ENCODE assay signal across 8 cellular contexts in genomic region chr6:166005846-166006592, GRCh38.
DNase-seq lines count a peak whose midpoint lies in the region; ATAC-seq, FAIRE-seq and TF ChIP-seq lines count a peak whose summit lies in the region.

No MANE protein-coding gene starts in this region.

- H3K4me1 ChIP-seq in BE2C (peaks cover 7% of the 10 kb centered on the region), esophagus squamous epithelium (peaks cover 0 to 45% (median 3%) of the 10 kb centered on the region in 3 donors)

- DNase-seq in BE2C (peak; percentile 70), NCI-H226 (peak; percentile 52), esophagus squamous epithelium (lab: John Stamatoyannopoulos, UW) (no peak), neural crest cell (ENCODE audit: low read depth, low spot score) (peak; percentile 56), NCI-H524 treated with DMSO at 0.1 percent for 48 hours (lab: John Stamatoyannopoulos, UW) (no peak), GOT3 (lab: John Stamatoyannopoulos, UW) (no peak), GM12892 (ENCODE audit: insufficient read length) (no peak)
- no peak for DNase-seq in natural killer cell treated with Interleukin-12 subunit alpha and Interleukin-12 subunit beta and Interleukin-15 and Interleukin-18, amount 100 ng/mL, for 72 hours (ENCODE audit: low spot score)

- H3K4me1 Mint-ChIP-seq in neural crest cell, result peaks cover 60% of the 10 kb centered on the region
- peaks cover 0 to 4% of the 10 kb centered on the region in 2 donors for H3K4me1 Mint-ChIP-seq in natural killer cell treated with Interleukin-12 subunit alpha and Interleukin-12 subunit beta and Interleukin-15 and Interleukin-18, amount 100 ng/mL, for 72 hours (ENCODE audit: low read depth in 2 of 2)

- H3K27ac ChIP-seq in esophagus squamous epithelium, result peak overlapping the region; percentile 24 to 74 (median 70)

- 1 to 3% methylated on average over 15 to 24 of the region's 43 CpGs for WGBS in esophagus squamous epithelium, 2 donors

- TF ChIP-seq CTCF in BE2C (IDR thresholded peaks at IDR 0.05; ENCODE audit: low read depth, low read length) (no peak), esophagus squamous epithelium (IDR thresholded peaks at IDR 0.05) (no peak), neural crest cell (conservative IDR thresholded peaks at IDR 0.05) (no peak)

- no peaks in the 10 kb centered on the region for H3K36me3 Mint-ChIP-seq in neural crest cell (ENCODE audit: low read depth)
- no peaks in the 10 kb centered on the region for H3K36me3 Mint-ChIP-seq in natural killer cell treated with Interleukin-12 subunit alpha and Interleukin-12 subunit beta and Interleukin-15 and Interleukin-18, amount 100 ng/mL, for 72 hours

- H3K36me3 ChIP-seq in BE2C (no peaks in the 10 kb centered on the region), esophagus squamous epithelium (no peaks in the 10 kb centered on the region)

- H3K9me3 Mint-ChIP-seq in neural crest cell, result peaks cover 3% of the 10 kb centered on the region
- no peaks in the 10 kb centered on the region for H3K9me3 Mint-ChIP-seq in natural killer cell treated with Interleukin-12 subunit alpha and Interleukin-12 subunit beta and Interleukin-15 and Interleukin-18, amount 100 ng/mL, for 72 hours

- FAIRE-seq in GM12892 (lab: Jason Lieb, UNC), result no peak

- ATAC-seq in natural killer cell treated with Interleukin-12 subunit alpha and Interleukin-12 subunit beta and Interleukin-15 and Interleukin-18, amount 100 ng/mL, for 72 hours, result no peak

- H3K9me3 ChIP-seq in BE2C (no peaks in the 10 kb centered on the region), esophagus squamous epithelium (no peaks in the 10 kb centered on the region)

- TF ChIP-seq POLR2A in esophagus squamous epithelium (IDR thresholded peaks at IDR 0.05) (no peak), GM12892 (IDR thresholded peaks at IDR 0.05; ENCODE audit: low read depth, low read length) (no peak)

- peaks cover 32% of the 10 kb centered on the region for H3K27me3 Mint-ChIP-seq in neural crest cell (ENCODE audit: low read depth)
- peaks cover 43 to 46% of the 10 kb centered on the region in 2 donors for H3K27me3 Mint-ChIP-seq in natural killer cell treated with Interleukin-12 subunit alpha and Interleukin-12 subunit beta and Interleukin-15 and Interleukin-18, amount 100 ng/mL, for 72 hours

- peak overlapping the region; percentile 75 for H3K27ac Mint-ChIP-seq in neural crest cell (ENCODE audit: unreplicated experiment)
- H3K27ac Mint-ChIP-seq in natural killer cell treated with Interleukin-12 subunit alpha and Interleukin-12 subunit beta and Interleukin-15 and Interleukin-18, amount 100 ng/mL, for 72 hours, result no peak overlapping the region

- intact Hi-C loops in esophagus squamous epithelium (cut with DNase I), result no loop called here

- H3K4me3 ChIP-seq in BE2C (ENCODE audit: low read depth, low read length), result peak overlapping the region; percentile 68
- peak overlapping the region in 3 of 4 donors; percentile 34 to 59 (median 38) for H3K4me3 ChIP-seq in esophagus squamous epithelium

- peak overlapping the region; percentile 85 for H3K4me3 Mint-ChIP-seq in neural crest cell
- H3K4me3 Mint-ChIP-seq in natural killer cell treated with Interleukin-12 subunit alpha and Interleukin-12 subunit beta and Interleukin-15 and Interleukin-18, amount 100 ng/mL, for 72 hours, result no peak overlapping the region

- peaks cover 8% of the 10 kb centered on the region; the same call in 1 of the 2 replicates for H3K27me3 ChIP-seq in BE2C
- H3K27me3 ChIP-seq in esophagus squamous epithelium, result peaks cover 0 to 68% (median 10%) of the 10 kb centered on the region in 4 donors

Comparison
In these comparisons a context has a peak if more than half of its experiments do, and no peak if none do; other contexts are left out.
1. DNase-seq: peak in BE2C (single experiment), NCI-H226 (single experiment) and neural crest cell (single experiment); none in esophagus squamous epithelium (single experiment), NCI-H524 treated with DMSO at 0.1 percent for 48 hours (single experiment), natural killer cell treated with Interleukin-12 subunit alpha and Interleukin-12 subunit beta and Interleukin-15 and Interleukin-18, amount 100 ng/mL, for 72 hours (single experiment), GOT3 (single experiment) and GM12892 (single experiment).